32 cellular contexts compared by ENCODE assay signal in genomic region chr14:90373887-90374286, GRCh38.
"Had no signal": no experiment of that assay in that cellular context is flagged by ENCODE, and none has a peak within 500 bp of the region (broad histone marks: within the 10 kb centered on the region; RNA-seq: fewer than 3 reads in every experiment).

No MANE protein-coding gene starts in this region.

- H3K36me3 ChIP-seq: esophagus muscularis mucosa, heart right ventricle, left lung, lower lobe of right lung, neutrophil, pancreas, prostate gland, thyroid gland, upper lobe of right lung had no signal

- DNase-seq: activated CD4-positive, alpha-beta memory T cell treated with anti-CD3 and anti-CD28 coated beads for 36 hours; activated CD4-positive, alpha-beta T cell treated with anti-CD3 and anti-CD28 coated beads, Interleukin-2, amount 10 ng/mL, durations not matched to agents 24 days and 14 days; activated CD4-positive, CD25-positive, alpha-beta regulatory T cell treated with anti-CD3 and anti-CD28 coated beads, Interleukin-2, amount 50 U/mL, for 72 hours; activated CD8-positive, alpha-beta memory T cell treated with anti-CD3 and anti-CD28 coated beads, Interleukin-2, amount 50 U/mL, for 4 hours; activated gamma-delta T cell treated with Interleukin-2 at 50 U/mL for 16 hours; activated naive CD4-positive, alpha-beta T cell treated with anti-CD3 and anti-CD28 coated beads, Interleukin-2, amount 50 U/mL, for 16 hours; activated T-cell treated with anti-CD3 and anti-CD28 coated beads, Interleukin-2, amount 50 U/mL, for 4 hours; amygdala; central memory CD4-positive, alpha-beta T cell; dermis blood vessel endothelial cell; effector CD4-positive, alpha-beta T cell; foreskin melanocyte; heart right ventricle; left lung; lower lobe of right lung; nephron progenitor cell; pancreas; retina; small intestine; stimulated activated CD4-positive, alpha-beta T cell treated with anti-CD3 and anti-CD28 coated beads, Interleukin-1b, Interleukin-23, amount 100 ng/mL, for 48 hours; stimulated activated CD4-positive, alpha-beta T cell treated with anti-CD3 and anti-CD28 coated beads, Interleukin-4, amount 100 ng/mL, for 4 hours; stimulated activated CD8-positive, alpha-beta memory T cell treated with anti-CD3 and anti-CD28 coated beads, Interleukin-4, amount 100 ng/mL, for 48 hours; stimulated activated naive CD8-positive, alpha-beta T cell treated with anti-CD3 and anti-CD28 coated beads, Interleukin-15, amount 100 ng/mL, for 72 hours; thyroid gland; upper lobe of right lung had no signal

- H3K4me1 ChIP-seq: esophagus muscularis mucosa, heart right ventricle, left lung, lower lobe of right lung, pancreas, prostate gland, thyroid gland, upper lobe of right lung had no signal

- H3K9me3 ChIP-seq: esophagus muscularis mucosa, heart right ventricle, left lung, lower lobe of right lung, neutrophil, pancreas, prostate gland, thyroid gland, upper lobe of right lung had no signal

- H3K4me3 ChIP-seq: esophagus muscularis mucosa, heart right ventricle, left lung, lower lobe of right lung, pancreas, prostate gland, thyroid gland, upper lobe of right lung had no signal

- ATAC-seq: activated T-cell treated with anti-CD3 and anti-CD28 coated beads, Interleukin-2, amount 50 U/mL, for 4 hours; activated T-helper 17 cell treated with anti-CD3 and anti-CD28 coated beads, Interleukin-2, amount 50 U/mL, for 72 hours; heart right ventricle; left lung; lower lobe of right lung; pancreas; sciatic nerve; stimulated activated memory B cell treated with anti-CD40 and anti-IgM and Interleukin-4, amounts not matched to agents 10 μg/mL and 1 μg/mL and 100 μg/mL, for 72 hours; stimulated activated naive CD8-positive, alpha-beta T cell treated with anti-CD3 and anti-CD28 coated beads, Interleukin-15, amount 100 ng/mL, for 72 hours; upper lobe of right lung had no signal

- H3K27me3 ChIP-seq: esophagus muscularis mucosa, heart right ventricle, left lung, neutrophil, pancreas, thyroid gland, upper lobe of right lung had no signal

- H3K27ac ChIP-seq: esophagus muscularis mucosa, heart right ventricle, left lung, lower lobe of right lung, neutrophil, pancreas, prostate gland, thyroid gland, upper lobe of right lung, VCaP had no signal
